ENCODE assay signal across 10 cellular contexts in genomic region chr1:200029624-200030074, GRCh38. TPM values are rescaled to one million over a fixed set of nuclear protein-coding genes. Genes with fewer than 3 reads are reported as not detected.
A peak's percentile ranks its signal among the peaks of the same experiment; 100 is the strongest.
DNase-seq lines count a peak whose midpoint lies in the region; ATAC-seq and TF ChIP-seq lines count a peak whose summit lies in the region.
"Had no signal": no experiment of that assay in that cellular context is flagged by ENCODE, and none has a peak within 500 bp of the region (broad histone marks: within the 10 kb centered on the region; RNA-seq: fewer than 3 reads in every experiment).

No MANE protein-coding gene starts in this region.

- TF ChIP-seq CTCF in heart left ventricle (IDR thresholded peaks at IDR 0.05) (no peak), body of pancreas (IDR thresholded peaks at IDR 0.05) (no peak), lower lobe of right lung (IDR thresholded peaks at IDR 0.05) (no peak), upper lobe of left lung (IDR thresholded peaks at IDR 0.05) (no peak), ascending aorta (IDR thresholded peaks at IDR 0.05) (no peak)

- TF ChIP-seq POLR2A in heart left ventricle (IDR thresholded peaks at IDR 0.05) (no peak), body of pancreas (IDR thresholded peaks at IDR 0.05) (no peak), upper lobe of left lung (IDR thresholded peaks at IDR 0.05) (no peak)

- peak overlapping the region in 2 of 12 donors; percentile 36 to 50 for H3K27ac ChIP-seq in heart left ventricle
- peak overlapping the region; percentile 86 to 96 (median 94) for H3K27ac ChIP-seq in body of pancreas
- no peak overlapping the region for H3K27ac ChIP-seq in lower lobe of right lung
- H3K27ac ChIP-seq in upper lobe of left lung, result no peak overlapping the region
- no peak overlapping the region for H3K27ac ChIP-seq in ascending aorta

- peak overlapping the region; percentile 8 to 65 (median 55) for H3K4me3 ChIP-seq in heart left ventricle
- H3K4me3 ChIP-seq in body of pancreas, result peak overlapping the region; percentile 65 to 68
- peak overlapping the region; percentile 57 for H3K4me3 ChIP-seq in lower lobe of right lung
- H3K4me3 ChIP-seq in upper lobe of left lung, result peak overlapping the region in 3 of 4 donors; percentile 41 to 56 (median 53)
- H3K4me3 ChIP-seq in ascending aorta, result peak overlapping the region in 1 of 2 donors; percentile 49

- ATAC-seq in heart left ventricle, result no peak
- no peak for ATAC-seq in left ventricle myocardium superior
- ATAC-seq in body of pancreas, result no peak
- peak in 1 of 2 donors; percentile 32 for ATAC-seq in lower lobe of right lung
- no peak for ATAC-seq in upper lobe of left lung (ENCODE audit: low FRiP score in 2 of 2)

- peaks cover 0 to 21% (median 6%) of the 10 kb centered on the region in 12 donors for H3K4me1 ChIP-seq in heart left ventricle
- H3K4me1 ChIP-seq in body of pancreas, result peaks cover 53% of the 10 kb centered on the region
- peaks cover 15% of the 10 kb centered on the region for H3K4me1 ChIP-seq in lower lobe of right lung
- H3K4me1 ChIP-seq in upper lobe of left lung, result peaks cover 7 to 20% (median 12%) of the 10 kb centered on the region in 4 donors
- H3K4me1 ChIP-seq in ascending aorta, result no peaks in the 10 kb centered on the region

- WGBS in heart left ventricle, 4 donors, result 14 to 23% (median 22%) methylated on average over 21 of the region's 21 CpGs
- 1 to 5% methylated on average over 19 to 21 of the region's 21 CpGs for WGBS in body of pancreas, 2 donors
- WGBS in upper lobe of left lung, 2 donors, result 25 to 27% methylated on average over 17 to 21 of the region's 21 CpGs

- DNase-seq in heart left ventricle (no peak), left ventricle myocardium superior (no peak), body of pancreas (peak in 2 of 4 donors; percentile 25 to 39), lower lobe of right lung (no peak), upper lobe of left lung (peak in 1 of 2 donors; percentile 5), CD1c-positive myeloid dendritic cell (ENCODE audit: extremely low spot score) (no peak), ascending aorta (ENCODE audit: low spot score in 2 of 2) (no peak)
- DNase-seq in activated CD4-positive, alpha-beta T cell treated with anti-CD3 and anti-CD28 coated beads for 48 hours, result no peak
- DNase-seq: effector CD4-positive, alpha-beta T cell; stimulated activated CD4-positive, alpha-beta T cell treated with anti-CD3 and anti-CD28 coated beads, Interleukin-1b, Interleukin-23, amount 100 ng/mL, for 48 hours had no signal

- H3K27me3 ChIP-seq in heart left ventricle (peaks cover 13 to 88% (median 70%) of the 10 kb centered on the region in 9 donors), body of pancreas (no peaks in the 10 kb centered on the region), lower lobe of right lung (ENCODE audit: low read depth) (peaks cover 53% of the 10 kb centered on the region), upper lobe of left lung (peaks cover 0 to 27% (median 9%) of the 10 kb centered on the region in 4 donors), ascending aorta (no peaks in the 10 kb centered on the region)

- TF ChIP-seq EP300 in upper lobe of left lung (IDR thresholded peaks at IDR 0.05), result no peak

- H3K9me3 ChIP-seq in heart left ventricle (no peaks in the 10 kb centered on the region), body of pancreas (no peaks in the 10 kb centered on the region), lower lobe of right lung (no peaks in the 10 kb centered on the region), upper lobe of left lung (no peaks in the 10 kb centered on the region), ascending aorta (no peaks in the 10 kb centered on the region)

- H3K36me3 ChIP-seq in heart left ventricle, result no peaks in the 10 kb centered on the region
- no peaks in the 10 kb centered on the region for H3K36me3 ChIP-seq in body of pancreas (replicated peaks in 1 of 2; ENCODE audit: insufficient read depth in 1 of 2, low read depth in 2 of 2)
- no peaks in the 10 kb centered on the region for H3K36me3 ChIP-seq in lower lobe of right lung
- H3K36me3 ChIP-seq in upper lobe of left lung, result no peaks in the 10 kb centered on the region
- no peaks in the 10 kb centered on the region for H3K36me3 ChIP-seq in ascending aorta

- intact Hi-C loops in heart left ventricle (cut with DNase I) (no loop called here), left ventricle myocardium superior (cut with micrococcal nuclease) (no loop called here), body of pancreas (cut with DNase I) (no loop called here), lower lobe of right lung (cut with DNase I) (no loop called here), ascending aorta (cut with DNase I) (no loop called here)

RNA-seq across cellular contexts. Expression of gene NR5A2, which starts 2.1 kb away (rescaled TPM):
- total RNA-seq in heart left ventricle, result 1 to 10 TPM in 7 of 9 donors, under 1 TPM in 2; 0.44 to 2.7 (median 1.2) TPM
- polyA plus RNA-seq in heart left ventricle, result under 1 TPM; 0.30 to 0.69 TPM
- 1.7 TPM for total RNA-seq in left ventricle myocardium superior
- total RNA-seq in body of pancreas, result 100 to 1,000 TPM in 1 of 2 donors, 10 to 100 TPM in 1; 98.3 to 202 TPM
- total RNA-seq in lower lobe of right lung, result 1.4 TPM
- 1 to 10 TPM in 4 of 6 donors, under 1 TPM in 2; under 0.01 to 7.8 (median 2.1) TPM for total RNA-seq in upper lobe of left lung
- total RNA-seq in ascending aorta, result 12.7 TPM

Comparison
In these comparisons a context has a peak if more than half of its experiments do, and no peak if none do; other contexts are left out.
1. H3K27ac ChIP-seq: peak in body of pancreas (4 of 4); none in lower lobe of right lung (single experiment), upper lobe of left lung (0 of 4) and ascending aorta (0 of 2).